3 cellular contexts compared by ENCODE assay signal in the genomic region with DNA sequence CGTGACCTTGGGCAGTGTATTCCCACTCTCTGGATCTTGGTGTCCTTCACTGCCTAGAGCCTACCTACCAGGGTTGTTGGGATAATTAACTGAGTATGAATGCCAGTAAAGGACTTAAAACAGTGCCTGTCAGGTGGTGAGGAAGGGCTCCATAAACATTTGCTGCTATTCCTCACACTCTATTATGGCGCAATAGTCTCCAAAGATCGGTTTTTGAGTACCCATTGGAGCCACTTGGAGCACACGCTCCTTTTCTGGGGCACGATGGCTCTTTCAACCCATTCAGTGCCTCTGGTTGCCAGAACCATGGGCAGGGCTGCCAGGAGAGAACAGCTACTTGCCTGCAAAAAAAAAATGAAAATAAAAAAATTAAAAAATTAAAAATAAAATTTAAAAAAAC.
TF ChIP-seq lines count a peak whose summit lies in the region.

No MANE protein-coding gene starts in this region.

TF ChIP-seq in HepG2, 621 proteins besides CTCF, POLR2A, EP300 and RAD21:
- TF ChIP-seq BCL6 (CRISPR knock-in tag; IDR thresholded peaks at IDR 0.05) (no peak), ZNF614 (CRISPR knock-in tag; IDR thresholded peaks at IDR 0.05; ENCODE audit: borderline replicate concordance) (no peak), CEBPB (IDR thresholded peaks at IDR 0.05; ENCODE audit: borderline replicate concordance, low read depth, low read length) (peak; percentile 58; the same call in 1 of the 2 replicates)

TF ChIP-seq in IMR-90, 13 proteins besides CTCF, POLR2A, EP300 and RAD21:
- TF ChIP-seq CEBPB (IDR thresholded peaks at IDR 0.05; ENCODE audit: low read depth, low read length) (peak; percentile 71), MXI1 (IDR thresholded peaks at IDR 0.05; ENCODE audit: borderline replicate concordance, low read depth, low read length) (no peak)

TF ChIP-seq in H1, 55 proteins besides CTCF, POLR2A, EP300 and RAD21:
- TF ChIP-seq GABPA (IDR thresholded peaks at IDR 0.05; ENCODE audit: borderline replicate concordance, insufficient read depth, low read length) (no peak), RXRA (IDR thresholded peaks at IDR 0.05; ENCODE audit: insufficient read depth, low read depth, low read length) (no peak), NRF1 (IDR thresholded peaks at IDR 0.05; ENCODE audit: low read depth, low read length) (no peak), CEBPB (IDR thresholded peaks at IDR 0.05; ENCODE audit: low read depth, low read length) (peak; percentile 44; the same call in 1 of the 2 replicates), CHD2 (IDR thresholded peaks at IDR 0.05; ENCODE audit: low read length) (no peak), NANOG (IDR thresholded peaks at IDR 0.05; ENCODE audit: insufficient read depth, low read depth, low read length, poor library complexity, severe bottlenecking) (no peak)
